ENCODE assay signal across 8 cellular contexts in the genomic region with DNA sequence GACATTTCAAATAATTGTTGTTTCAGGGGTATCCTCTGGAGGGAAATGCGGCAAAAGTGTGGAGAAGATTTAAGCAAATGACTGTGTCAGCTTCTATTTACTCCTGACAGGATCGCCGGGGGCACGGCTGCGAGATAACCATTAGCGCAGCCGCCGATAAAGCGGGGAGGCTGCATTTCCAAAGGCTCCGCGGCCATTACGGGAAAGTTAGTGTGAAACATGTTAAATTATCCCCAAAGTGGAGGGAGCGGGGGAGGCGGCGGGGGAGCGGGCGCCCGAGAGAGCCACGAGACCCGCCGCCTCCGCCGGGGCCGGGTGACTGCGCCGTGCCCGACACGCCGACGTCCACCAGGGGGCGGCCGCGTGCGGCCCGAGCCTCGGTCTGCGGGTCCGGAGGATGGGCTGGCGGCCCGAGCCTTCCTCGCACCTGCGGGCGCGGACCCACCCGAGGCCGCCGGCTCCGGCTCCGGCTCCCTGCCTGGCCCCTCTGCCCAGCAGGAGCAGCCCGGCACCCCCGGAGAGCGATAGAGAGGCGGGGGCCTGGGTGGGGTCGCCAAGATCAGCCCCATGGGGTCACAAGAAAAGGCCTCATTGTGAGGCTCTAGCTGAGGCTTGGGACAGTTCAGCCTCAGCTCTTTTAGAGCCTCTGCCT.
DNase-seq lines count a peak whose midpoint lies in the region; ATAC-seq and TF ChIP-seq lines count a peak whose summit lies in the region.

No MANE protein-coding gene starts in this region.

- in situ Hi-C loops in GM13977 (cut with MboI; ENCODE audit: low pct_unique_long_range_greater_than_20kb, low sequenced_read_pairs, unreplicated experiment), result no loop called here

- no peaks in the 10 kb centered on the region for H3K9me3 Mint-ChIP-seq in activated naive CD4-positive, alpha-beta T cell treated with anti-CD3 and anti-CD28 coated beads, Interleukin-2, amount 10 ng/mL, durations not matched to agents 7 days and 5 days

- TF ChIP-seq CTCF in GM13977 (IDR thresholded peaks at IDR 0.05; ENCODE audit: extremely low read depth, insufficient read depth, missing control alignments), result peak; percentile 95
- TF ChIP-seq CTCF in Peyer's patch (IDR thresholded peaks at IDR 0.05), result peak; percentile 21 to 78 (median 66)

- DNase-seq in GM13977 (ENCODE audit: low spot score) (peak; percentile 91), Peyer's patch (peak; percentile 19 to 61 (median 59))
- DNase-seq in activated naive CD4-positive, alpha-beta T cell treated with anti-CD3 and anti-CD28 coated beads, Interleukin-2, amount 10 ng/mL, durations not matched to agents 7 days and 5 days, result peak; percentile 71
- DNase-seq in stimulated activated CD4-positive, alpha-beta T cell treated with anti-CD3 and anti-CD28 coated beads, TNF-alpha, amount 100 ng/mL, for 24 hours (ENCODE audit: low read depth in 3 of 3), result peak; percentile 29 to 63 (median 36)

- ATAC-seq in HG02763 (IDR thresholded peaks at IDR 0.05; ENCODE audit: unreplicated experiment) (no peak), HG02852 (IDR thresholded peaks at IDR 0.05; ENCODE audit: unreplicated experiment) (no peak), GM18502 (IDR thresholded peaks at IDR 0.05; ENCODE audit: poor library complexity, unreplicated experiment) (no peak)

- H3K27ac Mint-ChIP-seq in activated naive CD4-positive, alpha-beta T cell treated with anti-CD3 and anti-CD28 coated beads, Interleukin-2, amount 10 ng/mL, durations not matched to agents 7 days and 5 days, result no peak overlapping the region

- no peak overlapping the region for H3K27ac ChIP-seq in Peyer's patch

- CTCF ChIA-PET in activated naive CD4-positive, alpha-beta T cell treated with anti-CD3 and anti-CD28 coated beads, Interleukin-2, amount 10 ng/mL, durations not matched to agents 7 days and 5 days (lab: Charles Lee), result interaction anchor here (1.1 to 2.1 kb wide), 3 partner anchors 73 to 201 kb away, joined by 3 to 14 read pairs (median 4); no protein-coding TSS in a partner anchor

- H3K9me3 ChIP-seq in Peyer's patch, result no peaks in the 10 kb centered on the region
- H3K9me3 ChIP-seq in iPS-18c (ENCODE audit: control insufficient read depth, insufficient read depth, low read length), result no peaks in the 10 kb centered on the region

- H3K4me3 Mint-ChIP-seq in activated naive CD4-positive, alpha-beta T cell treated with anti-CD3 and anti-CD28 coated beads, Interleukin-2, amount 10 ng/mL, durations not matched to agents 7 days and 5 days, result no peak overlapping the region

- H3K27me3 Mint-ChIP-seq in activated naive CD4-positive, alpha-beta T cell treated with anti-CD3 and anti-CD28 coated beads, Interleukin-2, amount 10 ng/mL, durations not matched to agents 7 days and 5 days, result peaks cover 73% of the 10 kb centered on the region

- peak overlapping the region in 1 of 4 donors; percentile 26 for H3K4me3 ChIP-seq in Peyer's patch
- H3K4me3 ChIP-seq in iPS-18c (ENCODE audit: insufficient read depth, low read depth, low read length), result peak overlapping the region; percentile 40

- H3K4me1 Mint-ChIP-seq in activated naive CD4-positive, alpha-beta T cell treated with anti-CD3 and anti-CD28 coated beads, Interleukin-2, amount 10 ng/mL, durations not matched to agents 7 days and 5 days, result peaks cover 7% of the 10 kb centered on the region

- TF ChIP-seq POLR2A in Peyer's patch (IDR thresholded peaks at IDR 0.05), result no peak

- H3K36me3 Mint-ChIP-seq in activated naive CD4-positive, alpha-beta T cell treated with anti-CD3 and anti-CD28 coated beads, Interleukin-2, amount 10 ng/mL, durations not matched to agents 7 days and 5 days, result no peaks in the 10 kb centered on the region

- H3K36me3 ChIP-seq in Peyer's patch, result no peaks in the 10 kb centered on the region

- H3K27me3 ChIP-seq in Peyer's patch, result peaks cover 0 to 9% of the 10 kb centered on the region in 2 donors

- peaks cover 0 to 4% (median 2%) of the 10 kb centered on the region in 4 donors for H3K4me1 ChIP-seq in Peyer's patch

Comparison
In these comparisons a context has a peak if more than half of its experiments do, and no peak if none do; other contexts are left out.
1. DNase-seq: peak in every context shown above with its lines; median percentile 91 in GM13977; 71 in activated naive CD4-positive, alpha-beta T cell treated with anti-CD3 and anti-CD28 coated beads, Interleukin-2, amount 10 ng/mL, durations not matched to agents 7 days and 5 days; 59 in Peyer's patch; 36 in stimulated activated CD4-positive, alpha-beta T cell treated with anti-CD3 and anti-CD28 coated beads, TNF-alpha, amount 100 ng/mL, for 24 hours.